In genomic region chr1:67889940-67890567, GRCh38 we compare ENCODE assay signal across 8 cellular contexts. TPM values are rescaled to one million over a fixed set of nuclear protein-coding genes. Genes with fewer than 3 reads are reported as not detected.
DNase-seq lines count a peak whose midpoint lies in the region; ATAC-seq and TF ChIP-seq lines count a peak whose summit lies in the region.

No MANE protein-coding gene starts in this region.

- TF ChIP-seq CTCF in NB4 (IDR thresholded peaks at IDR 0.05; ENCODE audit: low read depth, low read length) = no peak

- DNase-seq in NOMO-1 treated with DMSO at 0.1 percent for 48 hours (lab: John Stamatoyannopoulos, UW; ENCODE audit: unreplicated experiment) (peak; percentile 11), NOMO-1 treated with dmso at 0.1 percent for 144 hours (lab: John Stamatoyannopoulos, UW; ENCODE audit: unreplicated experiment) (no peak), NB4 (ENCODE audit: low read depth) (peak; percentile 37), dermis blood vessel endothelial cell (peak; percentile 94), trophoblast cell (peak; percentile 21 to 55), KBM-7 (no peak), DMS79 (lab: John Stamatoyannopoulos, UW) (no peak)

- no peak overlapping the region for H4K91ac ChIP-seq in trophoblast cell (ENCODE audit: low read depth, low read length)

- no peak overlapping the region for H2AK5ac ChIP-seq in trophoblast cell (ENCODE audit: low read length)

- H3K23ac ChIP-seq in trophoblast cell (ENCODE audit: low read length) = no peak overlapping the region

- no peak for TF ChIP-seq POLR2A in NB4 (IDR thresholded peaks at IDR 0.05; ENCODE audit: extremely low read depth, insufficient read length)

- no peaks in the 10 kb centered on the region for H3K9me3 ChIP-seq in trophoblast cell (ENCODE audit: insufficient read depth, low read depth, low read length)

- H3K4me3 ChIP-seq in NB4 (ENCODE audit: low read depth, low read length) (no peak overlapping the region), trophoblast cell (ENCODE audit: low read depth, low read length) (no peak overlapping the region)

- peaks cover 7 to 18% of the 10 kb centered on the region in 2 experiments for H3K4me1 ChIP-seq in trophoblast cell (ENCODE audit: control insufficient read depth in 1 of 2, insufficient read depth in 2 of 2, low read length in 2 of 2)

- no peak overlapping the region for H2AFZ ChIP-seq in trophoblast cell (ENCODE audit: insufficient read depth, low read length, poor library complexity)

- no peak overlapping the region for H3K4ac ChIP-seq in trophoblast cell (ENCODE audit: low read depth, low read length)

- H3K79me2 ChIP-seq in trophoblast cell (ENCODE audit: control insufficient read depth, insufficient read depth, low read length, poor library complexity) = no peaks in the 10 kb centered on the region

- no peak for ATAC-seq in HG03432 (IDR thresholded peaks at IDR 0.05; ENCODE audit: unreplicated experiment)

- H3K4me2 ChIP-seq in trophoblast cell (ENCODE audit: low read length) = no peak overlapping the region

- H3K18ac ChIP-seq in trophoblast cell (ENCODE audit: low read length) = no peak overlapping the region

- in situ Hi-C loops in KBM-7 (cut with MboI; ENCODE audit: low pct_unique_long_range_greater_than_20kb, low sequenced_read_pairs) = no loop called here

- H3K27ac ChIP-seq in trophoblast cell (ENCODE audit: low read depth, low read length) = peak overlapping the region; percentile 42

- H3K9ac ChIP-seq in trophoblast cell (ENCODE audit: low read length) = no peak overlapping the region

- no peaks in the 10 kb centered on the region for H3K36me3 ChIP-seq in trophoblast cell (ENCODE audit: control insufficient read depth in 1 of 2, insufficient read depth in 2 of 2, low read length in 2 of 2)

- H3K27me3 ChIP-seq in trophoblast cell (ENCODE audit: insufficient read depth, low read length) = no peaks in the 10 kb centered on the region

- H3K79me1 ChIP-seq in trophoblast cell (ENCODE audit: low read length) = peaks cover 7% of the 10 kb centered on the region

- no peak overlapping the region for H2BK120ac ChIP-seq in trophoblast cell (ENCODE audit: insufficient read depth, low read length, poor library complexity)

- no peak overlapping the region for H4K12ac ChIP-seq in trophoblast cell (ENCODE audit: low read depth, low read length)

- no peak overlapping the region for H4K8ac ChIP-seq in trophoblast cell (ENCODE audit: low read depth, low read length)

- no peak overlapping the region for H2BK12ac ChIP-seq in trophoblast cell (ENCODE audit: low read length)

- H3K14ac ChIP-seq in trophoblast cell (ENCODE audit: low read length) = no peak overlapping the region

- H2BK5ac ChIP-seq in trophoblast cell (ENCODE audit: low read depth, low read length, poor library complexity) = no peak overlapping the region

RNA-seq across cellular contexts. Expression of gene GNG12, which starts 56.8 kb away (rescaled TPM):
- 182 and 256 TPM in 2 replicates for total RNA-seq in dermis blood vessel endothelial cell
- polyA plus RNA-seq in trophoblast cell (2013) = 44.5 and 46.2 TPM in 2 replicates

Comparison
In these comparisons a context has a peak if more than half of its experiments do, and no peak if none do; other contexts are left out.
1. DNase-seq: peak in NOMO-1 treated with DMSO at 0.1 percent for 48 hours (single experiment), NB4 (single experiment), dermis blood vessel endothelial cell (single experiment) and trophoblast cell (2 of 2); none in NOMO-1 treated with dmso at 0.1 percent for 144 hours (single experiment), KBM-7 (single experiment) and DMS79 (single experiment).